In genomic region chr1:90198616-90199015, GRCh38 we compare ENCODE assay signal across 16 cellular contexts.
DNase-seq lines count a peak whose midpoint lies in the region; TF ChIP-seq lines count a peak whose summit lies in the region.
"Had no signal": no experiment of that assay in that cellular context is flagged by ENCODE, and none has a peak within 500 bp of the region (broad histone marks: within the 10 kb centered on the region; RNA-seq: fewer than 3 reads in every experiment).

No MANE protein-coding gene starts in this region.

- no peaks in the 10 kb centered on the region for H3K36me3 Mint-ChIP-seq in mesothelial cell of epicardium

- peaks cover 7% of the 10 kb centered on the region for H3K4me1 Mint-ChIP-seq in mesothelial cell of epicardium

- DNase-seq in DMS153 treated with DMSO at 0.1 percent for 48 hours (lab: John Stamatoyannopoulos, UW; ENCODE audit: unreplicated experiment) = peak; percentile 21
- peak; percentile 55 for DNase-seq in NCI-H1417 treated with DMSO at 0.1 percent for 48 hours (lab: John Stamatoyannopoulos, UW)
- DNase-seq in NCI-H748 (lab: John Stamatoyannopoulos, UW; ENCODE audit: unreplicated experiment) = peak; percentile 95
- peak; percentile 32 for DNase-seq in iPS-NIHi7 (ENCODE audit: extremely low spot score)
- DNase-seq in mesothelial cell of epicardium (ENCODE audit: low spot score in 2 of 2, unreplicated experiment in 2 of 2) = no peak
- no peak for DNase-seq in NCI-H524 treated with DMSO at 0.1 percent for 48 hours (lab: John Stamatoyannopoulos, UW)
- DNase-seq in central memory CD4-positive, alpha-beta T cell = no peak
- DNase-seq in activated T-cell treated with anti-CD3 and anti-CD28 coated beads, Interleukin-2, amount 50 U/mL, for 1 hour = no peak
- DNase-seq: ACHN; activated CD8-positive, alpha-beta T cell treated with anti-CD3 and anti-CD28 coated beads, Interleukin-2, amount 10 ng/mL, durations not matched to agents 7 days and 5 days; activated naive CD4-positive, alpha-beta T cell; adrenal gland; left ventricle myocardium superior; NCI-H1694; NCI-H526 treated with DMSO at 0.1 percent for 48 hours; SW 1271 had no signal

- peaks cover 8% of the 10 kb centered on the region for H3K27me3 Mint-ChIP-seq in mesothelial cell of epicardium (ENCODE audit: low read depth)

- no peak for TF ChIP-seq CTCF in mesothelial cell of epicardium (IDR thresholded peaks at IDR 0.05; ENCODE audit: unreplicated experiment)

- H3K9me3 Mint-ChIP-seq in mesothelial cell of epicardium = no peaks in the 10 kb centered on the region

- no peak overlapping the region for H3K27ac Mint-ChIP-seq in mesothelial cell of epicardium
- H3K27ac Mint-ChIP-seq: activated CD8-positive, alpha-beta T cell treated with anti-CD3 and anti-CD28 coated beads, Interleukin-2, amount 10 ng/mL, durations not matched to agents 7 days and 5 days had no signal

- H3K4me3 Mint-ChIP-seq in mesothelial cell of epicardium = no peak overlapping the region
- H3K4me3 Mint-ChIP-seq: activated CD8-positive, alpha-beta T cell treated with anti-CD3 and anti-CD28 coated beads, Interleukin-2, amount 10 ng/mL, durations not matched to agents 7 days and 5 days had no signal

Comparison
In these comparisons a context has a peak if more than half of its experiments do, and no peak if none do; other contexts are left out.
1. DNase-seq: peak in DMS153 treated with DMSO at 0.1 percent for 48 hours (single experiment), NCI-H1417 treated with DMSO at 0.1 percent for 48 hours (single experiment), NCI-H748 (single experiment) and iPS-NIHi7 (single experiment); none in mesothelial cell of epicardium (0 of 2), NCI-H524 treated with DMSO at 0.1 percent for 48 hours (single experiment), central memory CD4-positive, alpha-beta T cell (single experiment) and activated T-cell treated with anti-CD3 and anti-CD28 coated beads, Interleukin-2, amount 50 U/mL, for 1 hour (single experiment).